Comparison of ENCODE assay signal across 17 cellular contexts in genomic region chr10:53843691-53844362, GRCh38.
DNase-seq lines count a peak whose midpoint lies in the region; ATAC-seq and TF ChIP-seq lines count a peak whose summit lies in the region.
"Had no signal": no experiment of that assay in that cellular context is flagged by ENCODE, and none has a peak within 500 bp of the region (broad histone marks: within the 10 kb centered on the region; RNA-seq: fewer than 3 reads in every experiment).

No MANE protein-coding gene starts in this region.

- no peak for TF ChIP-seq POLR2A in thyroid gland (IDR thresholded peaks at IDR 0.05)

- ATAC-seq in left lung (peak; percentile 64), GM18511 (IDR thresholded peaks at IDR 0.05; ENCODE audit: unreplicated experiment) (no peak)
- no peak for ATAC-seq in effector memory CD8-positive, alpha-beta T cell (replicated peaks)
- ATAC-seq: K562; naive thymus-derived CD4-positive, alpha-beta T cell had no signal

- intact Hi-C loops in left lung (cut with DNase I) = no loop called here
- intact Hi-C loops in thyroid gland (cut with DNase I) = no loop called here

- H3K4me1 ChIP-seq in left lung = no peaks in the 10 kb centered on the region
- H3K4me1 ChIP-seq in thyroid gland = peaks cover 0 to 5% of the 10 kb centered on the region in 2 donors
- H3K4me1 ChIP-seq: testis had no signal

- no peaks in the 10 kb centered on the region for H3K27me3 Mint-ChIP-seq in effector memory CD8-positive, alpha-beta T cell
- H3K27me3 Mint-ChIP-seq: CD4-positive, alpha-beta T cell; dendritic cell treated with granulocyte-macrophage colony-stimulating factor and Interleukin-4, amounts not matched to agents 40 ng/mL and 50 ng/mL, for 4 days; naive thymus-derived CD4-positive, alpha-beta T cell had no signal

- H3K9me3 Mint-ChIP-seq in effector memory CD8-positive, alpha-beta T cell = peaks cover 4 to 14% of the 10 kb centered on the region in 2 donors
- H3K9me3 Mint-ChIP-seq: CD4-positive, alpha-beta T cell; dendritic cell treated with granulocyte-macrophage colony-stimulating factor and Interleukin-4, amounts not matched to agents 40 ng/mL and 50 ng/mL, for 4 days had no signal

- no peak overlapping the region for H3K4me3 Mint-ChIP-seq in effector memory CD8-positive, alpha-beta T cell
- H3K4me3 Mint-ChIP-seq: CD4-positive, alpha-beta T cell; dendritic cell treated with granulocyte-macrophage colony-stimulating factor and Interleukin-4, amounts not matched to agents 40 ng/mL and 50 ng/mL, for 4 days; naive thymus-derived CD4-positive, alpha-beta T cell had no signal

- no peaks in the 10 kb centered on the region for H3K36me3 Mint-ChIP-seq in effector memory CD8-positive, alpha-beta T cell (ENCODE audit: insufficient read depth)
- H3K36me3 Mint-ChIP-seq: naive thymus-derived CD4-positive, alpha-beta T cell had no signal

- H3K4me3 ChIP-seq in left lung (no peak overlapping the region), thyroid gland (replicated peaks in 1 of 3) (no peak overlapping the region)
- H3K4me3 ChIP-seq: K562, SK-N-MC, testis had no signal

- DNase-seq in NCI-H510A (lab: John Stamatoyannopoulos, UW) (peak; percentile 8), astrocyte of the hippocampus (ENCODE audit: low read depth, low spot score) (peak; percentile 59), left lung (no peak), thyroid gland (peak; percentile 60 to 62), DMS79 (lab: John Stamatoyannopoulos, UW) (no peak)
- no peak for DNase-seq in effector memory CD8-positive, alpha-beta T cell
- DNase-seq: activated CD4-positive, CD25-positive, alpha-beta regulatory T cell treated with anti-CD3 and anti-CD28 coated beads, Interleukin-2, amount 50 U/mL, for 72 hours; activated T-cell treated with anti-CD3 and anti-CD28 coated beads, Interleukin-2, amount 50 U/mL, for 1 hour; CD4-positive, alpha-beta T cell; naive thymus-derived CD4-positive, alpha-beta T cell; NCI-H1930; small intestine; testis had no signal

- H3K27ac Mint-ChIP-seq in effector memory CD8-positive, alpha-beta T cell = no peak overlapping the region
- H3K27ac Mint-ChIP-seq: CD4-positive, alpha-beta T cell; dendritic cell treated with granulocyte-macrophage colony-stimulating factor and Interleukin-4, amounts not matched to agents 40 ng/mL and 50 ng/mL, for 4 days; naive thymus-derived CD4-positive, alpha-beta T cell had no signal

- H3K4me1 Mint-ChIP-seq in effector memory CD8-positive, alpha-beta T cell (ENCODE audit: low read depth in 2 of 2) = no peaks in the 10 kb centered on the region
- H3K4me1 Mint-ChIP-seq: naive thymus-derived CD4-positive, alpha-beta T cell had no signal

- H3K9me3 ChIP-seq in left lung (no peaks in the 10 kb centered on the region), thyroid gland (no peaks in the 10 kb centered on the region)
- H3K9me3 ChIP-seq: testis had no signal

- no peaks in the 10 kb centered on the region for H3K36me3 ChIP-seq in left lung
- no peaks in the 10 kb centered on the region for H3K36me3 ChIP-seq in thyroid gland

- 2% methylated on average over 1 of the region's 1 CpG for WGBS in thyroid gland, 2 donors

- H3K27ac ChIP-seq in left lung (no peak overlapping the region), thyroid gland (peak overlapping the region in 2 of 3 donors; percentile 7 to 26)
- H3K27ac ChIP-seq: SK-N-MC, testis had no signal

- no peaks in the 10 kb centered on the region for H3K27me3 ChIP-seq in left lung
- no peaks in the 10 kb centered on the region for H3K27me3 ChIP-seq in thyroid gland
- H3K27me3 ChIP-seq: testis had no signal

- TF ChIP-seq CTCF in left lung (IDR thresholded peaks at IDR 0.05) (no peak), thyroid gland (IDR thresholded peaks at IDR 0.05) (no peak)

Comparison
In these comparisons a context has a peak if more than half of its experiments do, and no peak if none do; other contexts are left out.
1. DNase-seq: peak in NCI-H510A (single experiment), astrocyte of the hippocampus (single experiment) and thyroid gland (2 of 2); none in left lung (0 of 2), DMS79 (single experiment) and effector memory CD8-positive, alpha-beta T cell (0 of 3).
2. H3K27ac ChIP-seq: peak in thyroid gland (2 of 3); none in left lung (0 of 2).